Comparison of ENCODE assay signal across 1 cellular context in genomic region chr13:99313941-99314340, GRCh38.
TF ChIP-seq lines count a peak whose summit lies in the region.

No MANE protein-coding gene starts in this region.

TF ChIP-seq in endothelial cell of umbilical vein, 7 proteins besides CTCF, POLR2A, EP300 and RAD21:
- TF ChIP-seq GATA2 (IDR thresholded peaks at IDR 0.05; ENCODE audit: insufficient read depth, insufficient read length, low read depth, low read length) (no peak), EZH2 (IDR thresholded peaks at IDR 0.05; ENCODE audit: borderline replicate concordance, low read depth, low read length, severe bottlenecking) (no peak), JUN (IDR thresholded peaks at IDR 0.05; ENCODE audit: borderline replicate concordance, insufficient read depth, insufficient read length, low read depth) (no peak), POLR2AphosphoS5 (IDR thresholded peaks at IDR 0.05; ENCODE audit: insufficient read depth, low read depth, low read length) (no peak), MYC (IDR thresholded peaks at IDR 0.05; ENCODE audit: low read depth, low read length) (no peak), FOS (IDR thresholded peaks at IDR 0.05; ENCODE audit: borderline replicate concordance, insufficient read depth, low read length) (no peak), MAX (IDR thresholded peaks at IDR 0.05; ENCODE audit: insufficient read depth, insufficient read length) (no peak)
